ENCODE assay signal across 36 cellular contexts in the genomic region with DNA sequence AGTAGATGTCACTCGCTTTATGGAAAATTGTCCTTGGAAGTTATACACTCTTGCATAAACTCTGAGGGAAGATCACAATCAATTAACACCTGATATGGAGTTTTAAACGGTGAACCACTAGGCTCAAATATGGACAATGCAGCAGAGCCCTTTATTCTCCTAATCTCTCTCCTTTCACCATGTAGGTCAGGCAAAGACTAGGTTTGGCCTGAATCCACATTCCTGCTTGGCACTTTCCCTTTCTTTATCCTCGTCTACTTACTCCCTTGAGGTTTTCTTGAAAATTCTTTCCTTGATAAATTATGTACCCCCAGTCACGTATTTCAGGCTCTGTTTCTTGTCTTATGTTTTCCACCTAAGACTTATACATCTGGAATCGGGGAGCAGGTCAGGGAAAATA.
"Had no signal": no experiment of that assay in that cellular context is flagged by ENCODE, and none has a peak within 500 bp of the region (broad histone marks: within the 10 kb centered on the region; RNA-seq: fewer than 3 reads in every experiment).

No MANE protein-coding gene starts in this region.

- H3K9me3 Mint-ChIP-seq: activated CD4-positive, alpha-beta memory T cell treated with anti-CD3 and anti-CD28 coated beads, Interleukin-2, amount 10 ng/mL, durations not matched to agents 7 days and 5 days; activated naive CD4-positive, alpha-beta T cell treated with anti-CD3 and anti-CD28 coated beads, Interleukin-2, amount 10 ng/mL, durations not matched to agents 7 days and 5 days; activated naive CD8-positive, alpha-beta T cell treated with anti-CD3 and anti-CD28 coated beads, Interleukin-2, amount 50 U/mL, for 24 hours; brain had no signal

- DNase-seq: activated CD4-positive, alpha-beta memory T cell treated with anti-CD3 and anti-CD28 coated beads, Interleukin-2, amount 10 ng/mL, durations not matched to agents 7 days and 5 days; activated CD4-positive, alpha-beta T cell treated with anti-CD3 and anti-CD28 coated beads for 1 hour; activated CD4-positive, alpha-beta T cell treated with anti-CD3 and anti-CD28 coated beads for 48 hours; activated CD4-positive, CD25-positive, alpha-beta regulatory T cell; activated CD8-positive, alpha-beta memory T cell treated with anti-CD3 and anti-CD28 coated beads for 24 hours; activated CD8-positive, alpha-beta memory T cell treated with anti-CD3 and anti-CD28 coated beads, Interleukin-2, amount 10 ng/mL, durations not matched to agents 7 days and 5 days; activated CD8-positive, alpha-beta memory T cell treated with anti-CD3 and anti-CD28 coated beads, Interleukin-2, amount 50 U/mL, for 48 hours; activated effector memory CD4-positive, alpha-beta T cell treated with Interleukin-2 at 50 U/mL for 16 hours; activated naive CD4-positive, alpha-beta T cell treated with anti-CD3 and anti-CD28 coated beads, Interleukin-2, amount 10 ng/mL, durations not matched to agents 7 days and 5 days; activated naive CD8-positive, alpha-beta T cell treated with anti-CD3 and anti-CD28 coated beads, Interleukin-2, amount 50 U/mL, for 24 hours; activated T-cell treated with anti-CD3 and anti-CD28 coated beads, Interleukin-2, amount 50 U/mL, for 48 hours; amniotic stem cell; aorta; caudate nucleus; KG1; MM.1S; MV-4-11; NCI-H1092; NCI-H1436 treated with DMSO at 0.1 percent for 48 hours; NCI-H1694 treated with DMSO at 0.1 percent for 48 hours; NCI-H2029; NCI-H345; NCI-H524 treated with DMSO at 0.1 percent for 48 hours; NCI-H748 treated with DMSO at 0.1 percent for 48 hours; NK-92 treated with Interleukin-12 subunit alpha and Interleukin-12 subunit beta, amount 100 ng/mL, for 24 hours; PC-9; SIG-M5; SW 1271; T-helper 1 cell; T-helper 2 cell; T-helper 9 cell had no signal

- ATAC-seq: activated CD8-positive, alpha-beta memory T cell treated with anti-CD3 and anti-CD28 coated beads, Interleukin-2, amount 10 ng/mL, durations not matched to agents 7 days and 5 days; activated naive CD8-positive, alpha-beta T cell treated with anti-CD3 and anti-CD28 coated beads, Interleukin-2, amount 50 U/mL, for 24 hours; Right ventricle myocardium inferior had no signal

- H3K27ac Mint-ChIP-seq: activated CD4-positive, alpha-beta memory T cell treated with anti-CD3 and anti-CD28 coated beads, Interleukin-2, amount 10 ng/mL, durations not matched to agents 7 days and 5 days; activated CD8-positive, alpha-beta memory T cell treated with anti-CD3 and anti-CD28 coated beads, Interleukin-2, amount 10 ng/mL, durations not matched to agents 7 days and 5 days; activated naive CD4-positive, alpha-beta T cell treated with anti-CD3 and anti-CD28 coated beads, Interleukin-2, amount 10 ng/mL, durations not matched to agents 7 days and 5 days; activated naive CD8-positive, alpha-beta T cell; activated naive CD8-positive, alpha-beta T cell treated with anti-CD3 and anti-CD28 coated beads, Interleukin-2, amount 50 U/mL, for 24 hours; brain had no signal

- H3K4me2 ChIP-seq: PC-9 had no signal

- H3K4me1 Mint-ChIP-seq: activated CD4-positive, alpha-beta memory T cell treated with anti-CD3 and anti-CD28 coated beads, Interleukin-2, amount 10 ng/mL, durations not matched to agents 7 days and 5 days; activated CD8-positive, alpha-beta memory T cell treated with anti-CD3 and anti-CD28 coated beads, Interleukin-2, amount 10 ng/mL, durations not matched to agents 7 days and 5 days; activated naive CD4-positive, alpha-beta T cell treated with anti-CD3 and anti-CD28 coated beads, Interleukin-2, amount 10 ng/mL, durations not matched to agents 7 days and 5 days; activated naive CD8-positive, alpha-beta T cell treated with anti-CD3 and anti-CD28 coated beads, Interleukin-2, amount 50 U/mL, for 24 hours; brain had no signal

- H3K4me3 ChIP-seq: PC-9 had no signal

- H3K36me3 Mint-ChIP-seq: activated CD8-positive, alpha-beta memory T cell treated with anti-CD3 and anti-CD28 coated beads, Interleukin-2, amount 10 ng/mL, durations not matched to agents 7 days and 5 days; activated naive CD4-positive, alpha-beta T cell treated with anti-CD3 and anti-CD28 coated beads, Interleukin-2, amount 10 ng/mL, durations not matched to agents 7 days and 5 days; activated naive CD8-positive, alpha-beta T cell; brain had no signal

- H3K27me3 Mint-ChIP-seq: activated CD4-positive, alpha-beta memory T cell treated with anti-CD3 and anti-CD28 coated beads, Interleukin-2, amount 10 ng/mL, durations not matched to agents 7 days and 5 days; activated CD8-positive, alpha-beta memory T cell treated with anti-CD3 and anti-CD28 coated beads, Interleukin-2, amount 10 ng/mL, durations not matched to agents 7 days and 5 days; activated naive CD4-positive, alpha-beta T cell treated with anti-CD3 and anti-CD28 coated beads, Interleukin-2, amount 10 ng/mL, durations not matched to agents 7 days and 5 days; activated naive CD8-positive, alpha-beta T cell; activated naive CD8-positive, alpha-beta T cell treated with anti-CD3 and anti-CD28 coated beads, Interleukin-2, amount 50 U/mL, for 24 hours; brain had no signal

- H3K27ac ChIP-seq: PC-9, RWPE1, VCaP had no signal

- H3K4me3 Mint-ChIP-seq: activated CD4-positive, alpha-beta memory T cell treated with anti-CD3 and anti-CD28 coated beads, Interleukin-2, amount 10 ng/mL, durations not matched to agents 7 days and 5 days; activated CD8-positive, alpha-beta memory T cell treated with anti-CD3 and anti-CD28 coated beads, Interleukin-2, amount 10 ng/mL, durations not matched to agents 7 days and 5 days; activated naive CD4-positive, alpha-beta T cell treated with anti-CD3 and anti-CD28 coated beads, Interleukin-2, amount 10 ng/mL, durations not matched to agents 7 days and 5 days; activated naive CD8-positive, alpha-beta T cell; activated naive CD8-positive, alpha-beta T cell treated with anti-CD3 and anti-CD28 coated beads, Interleukin-2, amount 50 U/mL, for 24 hours; brain had no signal
